ENCODE assay signal across 9 cellular contexts in genomic region chr1:17119744-17120482, GRCh38. TPM values are rescaled to one million over a fixed set of nuclear protein-coding genes. Genes with fewer than 3 reads are reported as not detected.
A peak's percentile ranks its signal among the peaks of the same experiment; 100 is the strongest.
DNase-seq lines count a peak whose midpoint lies in the region; ATAC-seq and TF ChIP-seq lines count a peak whose summit lies in the region.
"Had no signal": no experiment of that assay in that cellular context is flagged by ENCODE, and none has a peak within 500 bp of the region (broad histone marks: within the 10 kb centered on the region; RNA-seq: fewer than 3 reads in every experiment).

No MANE protein-coding gene starts in this region.

- peak overlapping the region; percentile 43 for H3K4me3 ChIP-seq in mononuclear cell (ENCODE audit: low read length)

- no peak overlapping the region for H4K8ac ChIP-seq in H9 (replicated peaks; ENCODE audit: insufficient read length, low read depth, low read length)

- WGBS in H9 (ENCODE audit: extremely low coverage, insufficient read length, low lambda C conversion rate), result no CpG with 5 or more reads among the region's 20 CpGs

- H3K4me2 ChIP-seq in H9 (ENCODE audit: insufficient read depth, insufficient read length, low read length), result peak overlapping the region; percentile 62

- TF ChIP-seq CTCF in H9 (conservative IDR thresholded peaks at IDR 0.05), result no peak

- H2BK15ac ChIP-seq in H9 (ENCODE audit: low read depth, low read length), result no peak overlapping the region

- no peak overlapping the region for H3K56ac ChIP-seq in H9 (ENCODE audit: insufficient read length, low read depth, low read length)

- no peaks in the 10 kb centered on the region for H3K79me1 ChIP-seq in H9 (ENCODE audit: insufficient read depth, low read depth, low read length, poor library complexity, severe bottlenecking)

- H3K18ac ChIP-seq in H9 (ENCODE audit: insufficient read length, low read depth, low read length), result no peak overlapping the region

- H3K23ac ChIP-seq in H9 (ENCODE audit: insufficient read length, low read depth, low read length), result no peak overlapping the region

- no peak overlapping the region for H3K27ac ChIP-seq in H9 (ENCODE audit: insufficient read length, low read depth, low read length)
- H3K27ac ChIP-seq in angular gyrus (ENCODE audit: low read depth, low read length), result peak overlapping the region; percentile 59

- H3K14ac ChIP-seq in H9 (ENCODE audit: insufficient read depth, low read length), result no peak overlapping the region; the same call in 1 of the 2 replicates

- no peaks in the 10 kb centered on the region for H3K79me2 ChIP-seq in H9 (ENCODE audit: insufficient read depth, low read length)

- H3K23me2 ChIP-seq in H9 (ENCODE audit: insufficient read length, low read depth, low read length, poor library complexity, severe bottlenecking), result peaks cover 13% of the 10 kb centered on the region

- H3K4me1 Mint-ChIP-seq in H9, result peaks cover 24 to 33% of the 10 kb centered on the region in 2 experiments

- H2AFZ ChIP-seq in H9 (ENCODE audit: low read length), result no peak overlapping the region

- H3K36me3 Mint-ChIP-seq in H9 (ENCODE audit: insufficient read depth in 1 of 3, low read depth in 3 of 3), result no peaks in the 10 kb centered on the region

- H4K20me1 ChIP-seq in H9 (ENCODE audit: control insufficient read depth, insufficient read depth, insufficient read length), result no peaks in the 10 kb centered on the region

- H2AK5ac ChIP-seq in H9 (ENCODE audit: insufficient read length, low read length), result no peak overlapping the region

- peaks cover 59% of the 10 kb centered on the region for H3K27me3 Mint-ChIP-seq in H9 (ENCODE audit: low read depth)

- H3K9me3 ChIP-seq in H9 (ENCODE audit: control insufficient read depth, low read depth, low read length), result no peaks in the 10 kb centered on the region
- H3K9me3 ChIP-seq in mononuclear cell (ENCODE audit: low read depth, low read length), result no peaks in the 10 kb centered on the region

- no peaks in the 10 kb centered on the region; a peak in 1 of 5 replicates for H3K9me3 Mint-ChIP-seq in H9

- peak overlapping the region; percentile 66 to 77 for H3K4me3 Mint-ChIP-seq in H9

- DNase-seq in AML-193 (lab: John Stamatoyannopoulos, UW), result peak; percentile 5 to 11
- DNase-seq in H9, result peak; percentile 58
- DNase-seq in DMS79 (lab: John Stamatoyannopoulos, UW), result no peak
- no peak for DNase-seq in NCI-H2227 (lab: John Stamatoyannopoulos, UW; ENCODE audit: unreplicated experiment)
- DNase-seq in NCI-H345 treated with DMSO at 0.1 percent for 48 hours (lab: John Stamatoyannopoulos, UW; ENCODE audit: unreplicated experiment), result no peak

- no peak overlapping the region for H2BK120ac ChIP-seq in H9 (ENCODE audit: low read depth, low read length, poor library complexity, severe bottlenecking)

- no peak for ATAC-seq in HG03196 (IDR thresholded peaks at IDR 0.05; ENCODE audit: unreplicated experiment)

- no peak overlapping the region for H3K27ac Mint-ChIP-seq in H9

- peaks cover 16% of the 10 kb centered on the region; the same call in 1 of the 2 replicates for H3K27me3 ChIP-seq in H9 (ENCODE audit: insufficient read depth, low read length)
- no peaks in the 10 kb centered on the region for H3K27me3 ChIP-seq in mononuclear cell (ENCODE audit: insufficient read depth, low read length)

- no peak overlapping the region for H3T11ph ChIP-seq in H9 (ENCODE audit: low read length)

- H3K4ac ChIP-seq in H9 (ENCODE audit: low read depth, low read length), result no peak overlapping the region

- H2BK20ac ChIP-seq in H9 (ENCODE audit: low read depth, low read length, poor library complexity, severe bottlenecking), result no peak overlapping the region

- H3K4me1 ChIP-seq in H9 (ENCODE audit: insufficient read depth, low read length), result no peaks in the 10 kb centered on the region
- peaks cover 45% of the 10 kb centered on the region for H3K4me1 ChIP-seq in mononuclear cell (ENCODE audit: insufficient read depth, low read length)

- H3K9ac ChIP-seq in H9 (ENCODE audit: extremely low read depth, insufficient read length, low read length), result no peak overlapping the region

- H4K5ac ChIP-seq in H9 (ENCODE audit: insufficient read length, low read depth, low read length), result no peak overlapping the region

- no peak overlapping the region for H2BK5ac ChIP-seq in H9 (ENCODE audit: insufficient read length, low read length)

- no peak overlapping the region for H2BK12ac ChIP-seq in H9 (ENCODE audit: insufficient read length, low read depth, low read length)

- H4K91ac ChIP-seq in H9 (ENCODE audit: insufficient read length, low read depth, low read length), result no peak overlapping the region

RNA-seq across cellular contexts. Expression of gene PADI2, which starts 0.7 kb away (rescaled TPM):
- 3.0 and 3.9 TPM in 2 replicates for total RNA-seq in H9 (2021)
- 9.1 TPM for total RNA-seq in mononuclear cell
- total RNA-seq: HT1080 had no signal

Comparison
In these comparisons a context has a peak if more than half of its experiments do, and no peak if none do; other contexts are left out.
1. DNase-seq: peak in AML-193 (2 of 2) and H9 (single experiment); none in DMS79 (single experiment), NCI-H2227 (single experiment) and NCI-H345 treated with DMSO at 0.1 percent for 48 hours (single experiment).